ENCODE assay signal across 1 cellular context in the genomic region with DNA sequence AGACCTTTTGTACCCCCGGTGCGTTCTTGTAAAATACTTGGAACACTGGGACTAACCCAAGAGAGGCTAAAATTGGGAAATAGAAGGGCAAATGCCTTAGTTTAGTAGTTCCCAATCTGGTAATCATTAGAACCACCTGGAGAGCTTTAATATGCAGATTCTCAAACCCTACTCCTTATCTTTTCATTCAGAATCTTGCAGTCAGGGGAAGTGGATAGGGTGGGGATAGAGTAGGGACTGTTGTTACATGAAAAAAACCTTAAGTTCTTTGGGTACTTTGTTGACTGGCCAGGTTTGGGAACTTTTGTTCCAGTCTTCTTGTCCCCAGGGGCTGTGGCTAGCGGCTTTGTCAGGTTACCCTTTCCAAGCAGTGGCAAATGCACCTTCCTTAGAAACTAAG.
TF ChIP-seq lines count a peak whose summit lies in the region.

No MANE protein-coding gene starts in this region.

TF ChIP-seq in K562, 482 proteins besides CTCF, POLR2A, EP300 and RAD21 (continues in another document):
- TF ChIP-seq NFIC (IDR thresholded peaks at IDR 0.05) (peak; percentile 10; the same call in 1 of the 2 replicates), TGIF2 (CRISPR knock-in tag; IDR thresholded peaks at IDR 0.05) (no peak), LCOR (CRISPR knock-in tag; IDR thresholded peaks at IDR 0.05) (no peak), KLF16 (IDR thresholded peaks at IDR 0.05) (peak; percentile 52; the same call in 1 of the 2 replicates), ZNF561 (CRISPR knock-in tag; conservative IDR thresholded peaks at IDR 0.05) (no peak), SMARCA5 (IDR thresholded peaks at IDR 0.05) (no peak), XRCC5 (IDR thresholded peaks at IDR 0.05; ENCODE audit: low read depth, low read length) (no peak), ZNF253 (CRISPR knock-in tag; conservative IDR thresholded peaks at IDR 0.05) (no peak), ZNF583 (CRISPR knock-in tag; IDR thresholded peaks at IDR 0.05) (no peak), SIN3A (IDR thresholded peaks at IDR 0.05; ENCODE audit: borderline replicate concordance in 2 of 2, control insufficient read depth in 1 of 2, low read depth in 2 of 2, low read length in 2 of 2) (no peak), ZNF12 (CRISPR knock-in tag; IDR thresholded peaks at IDR 0.05) (no peak), RFX5 (IDR thresholded peaks at IDR 0.05; ENCODE audit: low read depth, low read length) (no peak), GTF2F1 (IDR thresholded peaks at IDR 0.05; ENCODE audit: low read depth, low read length) (no peak), LEF1 (IDR thresholded peaks at IDR 0.05) (no peak), ZNF77 (CRISPR knock-in tag; IDR thresholded peaks at IDR 0.05) (no peak), SOX6 (IDR thresholded peaks at IDR 0.05) (0 out of 2 replicates have a peak, but pooled peaks have one; percentile 32), ZNF695 (CRISPR knock-in tag; IDR thresholded peaks at IDR 0.05) (no peak), SMARCA4 (IDR thresholded peaks at IDR 0.05) (no peak), NR2C2 (CRISPR knock-in tag; IDR thresholded peaks at IDR 0.05) (no peak), NR2C2 (tag; IDR thresholded peaks at IDR 0.05) (no peak), NCOR1 (IDR thresholded peaks at IDR 0.05) (peak; percentile 15; the same call in 1 of the 2 replicates), FOXP1 (CRISPR knock-in tag; IDR thresholded peaks at IDR 0.05) (no peak), FOXK1 (CRISPR knock-in tag; IDR thresholded peaks at IDR 0.05; ENCODE audit: borderline replicate concordance) (no peak), ETS2 (tag; IDR thresholded peaks at IDR 0.05; ENCODE audit: borderline replicate concordance, poor library complexity, severe bottlenecking) (no peak), FOXJ2 (tag; IDR thresholded peaks at IDR 0.05) (no peak), MCM2 (IDR thresholded peaks at IDR 0.05; ENCODE audit: low read depth) (no peak), KDM1A (IDR thresholded peaks at IDR 0.05) (peak; percentile 58 to 68; a peak in 3 of 4 replicates), RCOR1 (IDR thresholded peaks at IDR 0.05; ENCODE audit: borderline replicate concordance in 1 of 2, low read depth in 2 of 2, low read length in 2 of 2) (peak in 1 of 2 experiments; percentile 53; a peak in 1 of 4 replicates), ZFPM2 (CRISPR knock-in tag; IDR thresholded peaks at IDR 0.05) (no peak), PHB (CRISPR knock-in tag; IDR thresholded peaks at IDR 0.05) (no peak), PTBP1 (IDR thresholded peaks at IDR 0.05; ENCODE audit: low read depth, low read length) (no peak), JUNB (CRISPR knock-in tag; conservative IDR thresholded peaks at IDR 0.05) (no peak), CREM (IDR thresholded peaks at IDR 0.05; ENCODE audit: low read depth) (no peak), ZBTB17 (CRISPR knock-in tag; IDR thresholded peaks at IDR 0.05) (no peak), TAL1 (IDR thresholded peaks at IDR 0.05) (peak; percentile 58), NUFIP1 (IDR thresholded peaks at IDR 0.05; ENCODE audit: partially characterized antibody) (no peak), TCF3 (CRISPR knock-in tag; IDR thresholded peaks at IDR 0.05) (peak; percentile 62)
- TF ChIP-seq, protein P1, sequence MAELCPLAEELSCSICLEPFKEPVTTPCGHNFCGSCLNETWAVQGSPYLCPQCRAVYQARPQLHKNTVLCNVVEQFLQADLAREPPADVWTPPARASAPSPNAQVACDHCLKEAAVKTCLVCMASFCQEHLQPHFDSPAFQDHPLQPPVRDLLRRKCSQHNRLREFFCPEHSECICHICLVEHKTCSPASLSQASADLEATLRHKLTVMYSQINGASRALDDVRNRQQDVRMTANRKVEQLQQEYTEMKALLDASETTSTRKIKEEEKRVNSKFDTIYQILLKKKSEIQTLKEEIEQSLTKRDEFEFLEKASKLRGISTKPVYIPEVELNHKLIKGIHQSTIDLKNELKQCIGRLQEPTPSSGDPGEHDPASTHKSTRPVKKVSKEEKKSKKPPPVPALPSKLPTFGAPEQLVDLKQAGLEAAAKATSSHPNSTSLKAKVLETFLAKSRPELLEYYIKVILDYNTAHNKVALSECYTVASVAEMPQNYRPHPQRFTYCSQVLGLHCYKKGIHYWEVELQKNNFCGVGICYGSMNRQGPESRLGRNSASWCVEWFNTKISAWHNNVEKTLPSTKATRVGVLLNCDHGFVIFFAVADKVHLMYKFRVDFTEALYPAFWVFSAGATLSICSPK (IDR thresholded peaks at IDR 0.05; ENCODE audit: borderline replicate concordance): no peak
- TF ChIP-seq, protein P2, sequence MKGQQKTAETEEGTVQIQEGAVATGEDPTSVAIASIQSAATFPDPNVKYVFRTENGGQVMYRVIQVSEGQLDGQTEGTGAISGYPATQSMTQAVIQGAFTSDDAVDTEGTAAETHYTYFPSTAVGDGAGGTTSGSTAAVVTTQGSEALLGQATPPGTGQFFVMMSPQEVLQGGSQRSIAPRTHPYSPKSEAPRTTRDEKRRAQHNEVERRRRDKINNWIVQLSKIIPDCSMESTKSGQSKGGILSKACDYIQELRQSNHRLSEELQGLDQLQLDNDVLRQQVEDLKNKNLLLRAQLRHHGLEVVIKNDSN (CRISPR knock-in tag; IDR thresholded peaks at IDR 0.05): no peak
- TF ChIP-seq, protein P3, sequence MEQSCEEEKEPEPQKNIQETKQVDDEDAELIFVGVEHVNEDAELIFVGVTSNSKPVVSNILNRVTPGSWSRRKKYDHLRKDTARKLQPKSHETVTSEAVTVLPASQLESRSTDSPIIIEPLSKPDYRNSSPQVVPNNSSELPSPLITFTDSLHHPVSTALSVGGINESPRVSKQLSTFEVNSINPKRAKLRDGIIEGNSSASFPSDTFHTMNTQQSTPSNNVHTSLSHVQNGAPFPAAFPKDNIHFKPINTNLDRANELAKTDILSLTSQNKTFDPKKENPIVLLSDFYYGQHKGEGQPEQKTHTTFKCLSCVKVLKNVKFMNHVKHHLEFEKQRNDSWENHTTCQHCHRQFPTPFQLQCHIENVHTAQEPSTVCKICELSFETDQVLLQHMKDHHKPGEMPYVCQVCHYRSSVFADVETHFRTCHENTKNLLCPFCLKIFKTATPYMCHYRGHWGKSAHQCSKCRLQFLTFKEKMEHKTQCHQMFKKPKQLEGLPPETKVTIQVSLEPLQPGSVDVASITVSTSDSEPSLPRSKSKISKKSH (CRISPR knock-in tag; IDR thresholded peaks at IDR 0.05): no peak
- TF ChIP-seq, protein P4, sequence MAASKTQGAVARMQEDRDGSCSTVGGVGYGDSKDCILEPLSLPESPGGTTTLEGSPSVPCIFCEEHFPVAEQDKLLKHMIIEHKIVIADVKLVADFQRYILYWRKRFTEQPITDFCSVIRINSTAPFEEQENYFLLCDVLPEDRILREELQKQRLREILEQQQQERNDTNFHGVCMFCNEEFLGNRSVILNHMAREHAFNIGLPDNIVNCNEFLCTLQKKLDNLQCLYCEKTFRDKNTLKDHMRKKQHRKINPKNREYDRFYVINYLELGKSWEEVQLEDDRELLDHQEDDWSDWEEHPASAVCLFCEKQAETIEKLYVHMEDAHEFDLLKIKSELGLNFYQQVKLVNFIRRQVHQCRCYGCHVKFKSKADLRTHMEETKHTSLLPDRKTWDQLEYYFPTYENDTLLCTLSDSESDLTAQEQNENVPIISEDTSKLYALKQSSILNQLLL (CRISPR knock-in tag; IDR thresholded peaks at IDR 0.05; ENCODE audit: borderline replicate concordance): no peak
- TF ChIP-seq, protein P5, sequence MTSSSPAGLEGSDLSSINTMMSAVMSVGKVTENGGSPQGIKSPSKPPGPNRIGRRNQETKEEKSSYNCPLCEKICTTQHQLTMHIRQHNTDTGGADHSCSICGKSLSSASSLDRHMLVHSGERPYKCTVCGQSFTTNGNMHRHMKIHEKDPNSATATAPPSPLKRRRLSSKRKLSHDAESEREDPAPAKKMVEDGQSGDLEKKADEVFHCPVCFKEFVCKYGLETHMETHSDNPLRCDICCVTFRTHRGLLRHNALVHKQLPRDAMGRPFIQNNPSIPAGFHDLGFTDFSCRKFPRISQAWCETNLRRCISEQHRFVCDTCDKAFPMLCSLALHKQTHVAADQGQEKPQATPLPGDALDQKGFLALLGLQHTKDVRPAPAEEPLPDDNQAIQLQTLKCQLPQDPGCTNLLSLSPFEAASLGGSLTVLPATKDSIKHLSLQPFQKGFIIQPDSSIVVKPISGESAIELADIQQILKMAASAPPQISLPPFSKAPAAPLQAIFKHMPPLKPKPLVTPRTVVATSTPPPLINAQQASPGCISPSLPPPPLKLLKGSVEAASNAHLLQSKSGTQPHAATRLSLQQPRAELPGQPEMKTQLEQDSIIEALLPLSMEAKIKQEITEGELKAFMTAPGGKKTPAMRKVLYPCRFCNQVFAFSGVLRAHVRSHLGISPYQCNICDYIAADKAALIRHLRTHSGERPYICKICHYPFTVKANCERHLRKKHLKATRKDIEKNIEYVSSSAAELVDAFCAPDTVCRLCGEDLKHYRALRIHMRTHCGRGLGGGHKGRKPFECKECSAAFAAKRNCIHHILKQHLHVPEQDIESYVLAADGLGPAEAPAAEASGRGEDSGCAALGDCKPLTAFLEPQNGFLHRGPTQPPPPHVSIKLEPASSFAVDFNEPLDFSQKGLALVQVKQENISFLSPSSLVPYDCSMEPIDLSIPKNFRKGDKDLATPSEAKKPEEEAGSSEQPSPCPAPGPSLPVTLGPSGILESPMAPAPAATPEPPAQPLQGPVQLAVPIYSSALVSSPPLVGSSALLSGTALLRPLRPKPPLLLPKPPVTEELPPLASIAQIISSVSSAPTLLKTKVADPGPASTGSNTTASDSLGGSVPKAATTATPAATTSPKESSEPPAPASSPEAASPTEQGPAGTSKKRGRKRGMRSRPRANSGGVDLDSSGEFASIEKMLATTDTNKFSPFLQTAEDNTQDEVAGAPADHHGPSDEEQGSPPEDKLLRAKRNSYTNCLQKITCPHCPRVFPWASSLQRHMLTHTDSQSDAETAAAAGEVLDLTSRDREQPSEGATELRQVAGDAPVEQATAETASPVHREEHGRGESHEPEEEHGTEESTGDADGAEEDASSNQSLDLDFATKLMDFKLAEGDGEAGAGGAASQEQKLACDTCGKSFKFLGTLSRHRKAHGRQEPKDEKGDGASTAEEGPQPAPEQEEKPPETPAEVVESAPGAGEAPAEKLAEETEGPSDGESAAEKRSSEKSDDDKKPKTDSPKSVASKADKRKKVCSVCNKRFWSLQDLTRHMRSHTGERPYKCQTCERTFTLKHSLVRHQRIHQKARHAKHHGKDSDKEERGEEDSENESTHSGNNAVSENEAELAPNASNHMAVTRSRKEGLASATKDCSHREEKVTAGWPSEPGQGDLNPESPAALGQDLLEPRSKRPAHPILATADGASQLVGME (CRISPR knock-in tag; IDR thresholded peaks at IDR 0.05): no peak
- TF ChIP-seq, protein P6, sequence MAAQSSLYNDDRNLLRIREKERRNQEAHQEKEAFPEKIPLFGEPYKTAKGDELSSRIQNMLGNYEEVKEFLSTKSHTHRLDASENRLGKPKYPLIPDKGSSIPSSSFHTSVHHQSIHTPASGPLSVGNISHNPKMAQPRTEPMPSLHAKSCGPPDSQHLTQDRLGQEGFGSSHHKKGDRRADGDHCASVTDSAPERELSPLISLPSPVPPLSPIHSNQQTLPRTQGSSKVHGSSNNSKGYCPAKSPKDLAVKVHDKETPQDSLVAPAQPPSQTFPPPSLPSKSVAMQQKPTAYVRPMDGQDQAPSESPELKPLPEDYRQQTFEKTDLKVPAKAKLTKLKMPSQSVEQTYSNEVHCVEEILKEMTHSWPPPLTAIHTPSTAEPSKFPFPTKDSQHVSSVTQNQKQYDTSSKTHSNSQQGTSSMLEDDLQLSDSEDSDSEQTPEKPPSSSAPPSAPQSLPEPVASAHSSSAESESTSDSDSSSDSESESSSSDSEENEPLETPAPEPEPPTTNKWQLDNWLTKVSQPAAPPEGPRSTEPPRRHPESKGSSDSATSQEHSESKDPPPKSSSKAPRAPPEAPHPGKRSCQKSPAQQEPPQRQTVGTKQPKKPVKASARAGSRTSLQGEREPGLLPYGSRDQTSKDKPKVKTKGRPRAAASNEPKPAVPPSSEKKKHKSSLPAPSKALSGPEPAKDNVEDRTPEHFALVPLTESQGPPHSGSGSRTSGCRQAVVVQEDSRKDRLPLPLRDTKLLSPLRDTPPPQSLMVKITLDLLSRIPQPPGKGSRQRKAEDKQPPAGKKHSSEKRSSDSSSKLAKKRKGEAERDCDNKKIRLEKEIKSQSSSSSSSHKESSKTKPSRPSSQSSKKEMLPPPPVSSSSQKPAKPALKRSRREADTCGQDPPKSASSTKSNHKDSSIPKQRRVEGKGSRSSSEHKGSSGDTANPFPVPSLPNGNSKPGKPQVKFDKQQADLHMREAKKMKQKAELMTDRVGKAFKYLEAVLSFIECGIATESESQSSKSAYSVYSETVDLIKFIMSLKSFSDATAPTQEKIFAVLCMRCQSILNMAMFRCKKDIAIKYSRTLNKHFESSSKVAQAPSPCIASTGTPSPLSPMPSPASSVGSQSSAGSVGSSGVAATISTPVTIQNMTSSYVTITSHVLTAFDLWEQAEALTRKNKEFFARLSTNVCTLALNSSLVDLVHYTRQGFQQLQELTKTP (IDR thresholded peaks at IDR 0.05; ENCODE audit: low read depth in 1 of 2, partially characterized antibody in 2 of 2): no peak
- TF ChIP-seq, protein P7, sequence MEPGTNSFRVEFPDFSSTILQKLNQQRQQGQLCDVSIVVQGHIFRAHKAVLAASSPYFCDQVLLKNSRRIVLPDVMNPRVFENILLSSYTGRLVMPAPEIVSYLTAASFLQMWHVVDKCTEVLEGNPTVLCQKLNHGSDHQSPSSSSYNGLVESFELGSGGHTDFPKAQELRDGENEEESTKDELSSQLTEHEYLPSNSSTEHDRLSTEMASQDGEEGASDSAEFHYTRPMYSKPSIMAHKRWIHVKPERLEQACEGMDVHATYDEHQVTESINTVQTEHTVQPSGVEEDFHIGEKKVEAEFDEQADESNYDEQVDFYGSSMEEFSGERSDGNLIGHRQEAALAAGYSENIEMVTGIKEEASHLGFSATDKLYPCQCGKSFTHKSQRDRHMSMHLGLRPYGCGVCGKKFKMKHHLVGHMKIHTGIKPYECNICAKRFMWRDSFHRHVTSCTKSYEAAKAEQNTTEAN (CRISPR knock-in tag; IDR thresholded peaks at IDR 0.05): no peak
- TF ChIP-seq, protein P8, sequence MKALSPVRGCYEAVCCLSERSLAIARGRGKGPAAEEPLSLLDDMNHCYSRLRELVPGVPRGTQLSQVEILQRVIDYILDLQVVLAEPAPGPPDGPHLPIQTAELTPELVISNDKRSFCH (CRISPR knock-in tag; IDR thresholded peaks at IDR 0.05): no peak
- TF ChIP-seq, protein P8 (tag; IDR thresholded peaks at IDR 0.05): no peak
- TF ChIP-seq, protein P9, sequence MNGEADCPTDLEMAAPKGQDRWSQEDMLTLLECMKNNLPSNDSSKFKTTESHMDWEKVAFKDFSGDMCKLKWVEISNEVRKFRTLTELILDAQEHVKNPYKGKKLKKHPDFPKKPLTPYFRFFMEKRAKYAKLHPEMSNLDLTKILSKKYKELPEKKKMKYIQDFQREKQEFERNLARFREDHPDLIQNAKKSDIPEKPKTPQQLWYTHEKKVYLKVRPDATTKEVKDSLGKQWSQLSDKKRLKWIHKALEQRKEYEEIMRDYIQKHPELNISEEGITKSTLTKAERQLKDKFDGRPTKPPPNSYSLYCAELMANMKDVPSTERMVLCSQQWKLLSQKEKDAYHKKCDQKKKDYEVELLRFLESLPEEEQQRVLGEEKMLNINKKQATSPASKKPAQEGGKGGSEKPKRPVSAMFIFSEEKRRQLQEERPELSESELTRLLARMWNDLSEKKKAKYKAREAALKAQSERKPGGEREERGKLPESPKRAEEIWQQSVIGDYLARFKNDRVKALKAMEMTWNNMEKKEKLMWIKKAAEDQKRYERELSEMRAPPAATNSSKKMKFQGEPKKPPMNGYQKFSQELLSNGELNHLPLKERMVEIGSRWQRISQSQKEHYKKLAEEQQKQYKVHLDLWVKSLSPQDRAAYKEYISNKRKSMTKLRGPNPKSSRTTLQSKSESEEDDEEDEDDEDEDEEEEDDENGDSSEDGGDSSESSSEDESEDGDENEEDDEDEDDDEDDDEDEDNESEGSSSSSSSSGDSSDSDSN (IDR thresholded peaks at IDR 0.05; ENCODE audit: borderline replicate concordance in 1 of 2, low read depth in 2 of 2, low read length in 2 of 2): no peak
